In genomic region chr1:53878492-53879105, GRCh38 we compare ENCODE assay signal across 9 cellular contexts. TPM values are rescaled to one million over a fixed set of nuclear protein-coding genes. Genes with fewer than 3 reads are reported as not detected.
A peak's percentile ranks its signal among the peaks of the same experiment; 100 is the strongest.
DNase-seq lines count a peak whose midpoint lies in the region; ATAC-seq and TF ChIP-seq lines count a peak whose summit lies in the region.
"Had no signal": no experiment of that assay in that cellular context is flagged by ENCODE, and none has a peak within 500 bp of the region (broad histone marks: within the 10 kb centered on the region; RNA-seq: fewer than 3 reads in every experiment).

No MANE protein-coding gene starts in this region.

- CTCF ChIA-PET in Panc1 (lab: Charles Lee): interaction anchor here (0.5 to 2.5 kb wide), 8 partner anchors 18 to 820 kb away, joined by 3 to 9 read pairs (median 4); partner anchors contain the start of genes IFT25, LRRC42 and NDC1

- peaks cover 57% of the 10 kb centered on the region for H3K36me3 ChIP-seq in CD4-positive, CD25-positive, alpha-beta regulatory T cell (ENCODE audit: control insufficient read depth, insufficient read depth, low read length)
- H3K36me3 ChIP-seq in Panc1 (ENCODE audit: control insufficient read depth, insufficient read depth, low read length) (peaks cover 11% of the 10 kb centered on the region), esophagus squamous epithelium (peaks cover 7 to 91% (median 12%) of the 10 kb centered on the region in 3 donors)

- H3K27ac Mint-ChIP-seq in CD4-positive, CD25-positive, alpha-beta regulatory T cell: no peak overlapping the region
- H3K27ac Mint-ChIP-seq: memory B cell had no signal

- no peaks in the 10 kb centered on the region for H3K27me3 ChIP-seq in CD4-positive, CD25-positive, alpha-beta regulatory T cell (ENCODE audit: control insufficient read depth, insufficient read depth, low read length)
- H3K27me3 ChIP-seq in Panc1 (ENCODE audit: control insufficient read depth, insufficient read depth, low read length) (no peaks in the 10 kb centered on the region), esophagus squamous epithelium (no peaks in the 10 kb centered on the region)

- H3K4me1 Mint-ChIP-seq in CD4-positive, CD25-positive, alpha-beta regulatory T cell: peaks cover 6 to 23% (median 17%) of the 10 kb centered on the region in 4 donors

- H3K4me1 ChIP-seq in CD4-positive, CD25-positive, alpha-beta regulatory T cell (ENCODE audit: control insufficient read depth, insufficient read depth, low read length, poor library complexity, severe bottlenecking): no peaks in the 10 kb centered on the region
- H3K4me1 ChIP-seq in Panc1 (ENCODE audit: control insufficient read depth, insufficient read depth, low read length): no peaks in the 10 kb centered on the region
- H3K4me1 ChIP-seq in esophagus squamous epithelium: peaks cover 0 to 2% (median 0%) of the 10 kb centered on the region in 3 donors

- intact Hi-C loops in Panc1 (cut with micrococcal nuclease; ENCODE audit: unreplicated experiment) (loop anchor here (2.0 kb wide), 1 partner anchor 70 kb away; no protein-coding TSS in a partner anchor), esophagus squamous epithelium (cut with DNase I) (loop anchor here (5.0 kb wide), 1 partner anchor 69 kb away; the partner anchor contains the start of genes IFT25 and LRRC42)

- in situ Hi-C loops in Panc1 (cut with HindIII; ENCODE audit: low pct_unique_long_range_greater_than_20kb, low sequenced_read_pairs): no loop called here

- H3K9me3 ChIP-seq in CD4-positive, CD25-positive, alpha-beta regulatory T cell (ENCODE audit: control insufficient read depth in 2 of 2, low read length in 2 of 2): no peaks in the 10 kb centered on the region
- H3K9me3 ChIP-seq in Panc1 (ENCODE audit: control insufficient read depth, insufficient read depth, low read depth, low read length): no peaks in the 10 kb centered on the region
- no peaks in the 10 kb centered on the region for H3K9me3 ChIP-seq in esophagus squamous epithelium

- DNase-seq in CD4-positive, CD25-positive, alpha-beta regulatory T cell: peak in 2 of 3 donors; percentile 38 to 65
- DNase-seq in HFF-Myc (ENCODE audit: extremely low read depth, low read depth) (peak; percentile 19), Panc1 (ENCODE audit: low read depth, low spot score) (peak; percentile 35), esophagus squamous epithelium (lab: John Stamatoyannopoulos, UW) (no peak), skeletal muscle cell (ENCODE audit: low read depth) (peak; percentile 21)
- DNase-seq in stimulated activated CD4-positive, alpha-beta T cell treated with anti-CD3 and anti-CD28 coated beads, Interleukin-2, amount 100 ng/mL, for 24 hours: no peak

- POLR2A ChIA-PET in Panc1 (lab: Charles Lee): interaction anchor here (0.6 to 0.8 kb wide), 2 partner anchors 14 to 40 kb away, joined by 3 to 4 read pairs; partner anchors contain the start of gene NDC1

- peaks cover 0 to 5% (median 0%) of the 10 kb centered on the region in 7 donors for H3K9me3 Mint-ChIP-seq in CD4-positive, CD25-positive, alpha-beta regulatory T cell

- ATAC-seq in CD4-positive, CD25-positive, alpha-beta regulatory T cell (ENCODE audit: low read depth in 2 of 2): no peak
- ATAC-seq in Panc1: 0 out of 2 replicates have a peak, but pooled peaks have one; percentile 60
- ATAC-seq in HG03354 (IDR thresholded peaks at IDR 0.05; ENCODE audit: poor library complexity, severe bottlenecking, unreplicated experiment): no peak
- no peak for ATAC-seq in GM19467 (IDR thresholded peaks at IDR 0.05; ENCODE audit: unreplicated experiment)

- peaks cover 63% of the 10 kb centered on the region for H3K36me3 Mint-ChIP-seq in CD4-positive, CD25-positive, alpha-beta regulatory T cell

- no TSS peak for BruUV-seq in Panc1 (replicated peaks; lab: Mats Ljungman, UMichigan)

- 48 to 51% methylated on average over 5 of the region's 5 CpGs for whole genome bisulfite sequencing in esophagus squamous epithelium, 2 donors

- TF ChIP-seq POLR2A in esophagus squamous epithelium (IDR thresholded peaks at IDR 0.05): no peak

- H3K27ac ChIP-seq in CD4-positive, CD25-positive, alpha-beta regulatory T cell (ENCODE audit: insufficient read depth, low read length, poor library complexity, severe bottlenecking): no peak overlapping the region
- no peak overlapping the region for H3K27ac ChIP-seq in Panc1 (ENCODE audit: low read length)
- H3K27ac ChIP-seq in esophagus squamous epithelium: no peak overlapping the region

- H3K27me3 Mint-ChIP-seq in CD4-positive, CD25-positive, alpha-beta regulatory T cell: no peaks in the 10 kb centered on the region
- H3K27me3 Mint-ChIP-seq: memory B cell had no signal

- no peak overlapping the region for H3K4me3 ChIP-seq in CD4-positive, CD25-positive, alpha-beta regulatory T cell (ENCODE audit: low read depth, low read length)
- H3K4me3 ChIP-seq in HFF-Myc (replicated peaks; ENCODE audit: low read depth, low read length): no peak overlapping the region
- no peak overlapping the region for H3K4me3 ChIP-seq in Panc1 (ENCODE audit: low read depth in 2 of 2, low read length in 2 of 2)
- no peak overlapping the region for H3K4me3 ChIP-seq in esophagus squamous epithelium
- H3K4me3 ChIP-seq in skeletal muscle cell (ENCODE audit: low read depth, low read length): no peak overlapping the region

- H3K4me3 Mint-ChIP-seq in CD4-positive, CD25-positive, alpha-beta regulatory T cell: no peak overlapping the region
- H3K4me3 Mint-ChIP-seq: memory B cell had no signal

- peak; percentile 48 for TF ChIP-seq CTCF in HFF-Myc (IDR thresholded peaks at IDR 0.05; ENCODE audit: low read depth, low read length, missing control alignments)
- TF ChIP-seq CTCF in Panc1 (IDR thresholded peaks at IDR 0.05): peak; percentile 82
- TF ChIP-seq CTCF in esophagus squamous epithelium (IDR thresholded peaks at IDR 0.05): peak; percentile 38 to 65 (median 54)

RNA-seq across cellular contexts. Expression of gene YIPF1, which starts 11.0 kb away (rescaled TPM):
- 16.0 TPM for total RNA-seq in CD4-positive, CD25-positive, alpha-beta regulatory T cell
- 10 to 100 TPM; 35.8 to 51.4 (median 38.8) TPM for polyA plus RNA-seq in CD4-positive, CD25-positive, alpha-beta regulatory T cell
- total RNA-seq in Panc1 (2021; ENCODE audit: unreplicated experiment): 21.4 TPM
- 17.2 TPM for polyA plus RNA-seq in Panc1 (2012; ENCODE audit: insufficient read length)
- 10 to 100 TPM; 15.8 to 25.3 (median 17.0) TPM for total RNA-seq in esophagus squamous epithelium

RNA-seq across cellular contexts. Expression of gene DIO1, which starts 15.4 kb away (rescaled TPM):
- total RNA-seq in CD4-positive, CD25-positive, alpha-beta regulatory T cell: not detected
- under 1 TPM in 1 of 4 donors, not detected in 3; 0.09 TPM for polyA plus RNA-seq in CD4-positive, CD25-positive, alpha-beta regulatory T cell
- 0.28 TPM for total RNA-seq in Panc1 (2021; ENCODE audit: unreplicated experiment)
- not detected for polyA plus RNA-seq in Panc1 (2012; ENCODE audit: insufficient read length)
- not detected for total RNA-seq in esophagus squamous epithelium

RNA-seq across cellular contexts. Expression of gene NDC1, which starts 40.5 kb away (rescaled TPM):
- 4.9 TPM for total RNA-seq in CD4-positive, CD25-positive, alpha-beta regulatory T cell
- 1 to 10 TPM; 3.3 to 6.4 (median 4.6) TPM for polyA plus RNA-seq in CD4-positive, CD25-positive, alpha-beta regulatory T cell
- total RNA-seq in Panc1 (2021; ENCODE audit: unreplicated experiment) (44.4 TPM), esophagus squamous epithelium (10 to 100 TPM in 3 of 4 donors, 1 to 10 TPM in 1; 7.2 to 29.1 (median 21.0) TPM)
- 23.0 TPM for polyA plus RNA-seq in Panc1 (2012; ENCODE audit: insufficient read length)

Comparison
In these comparisons a context has a peak if more than half of its experiments do, and no peak if none do; other contexts are left out.
1. DNase-seq: peak in CD4-positive, CD25-positive, alpha-beta regulatory T cell (2 of 3), HFF-Myc (single experiment), Panc1 (single experiment) and skeletal muscle cell (single experiment); none in esophagus squamous epithelium (single experiment) and stimulated activated CD4-positive, alpha-beta T cell treated with anti-CD3 and anti-CD28 coated beads, Interleukin-2, amount 100 ng/mL, for 24 hours (0 of 2).
2. Peak in every context shown above with its lines, with median percentiles within 50 percentile points of each other: CTCF ChIP-seq.